Comparison of ENCODE assay signal across 16 cellular contexts in genomic region chr1:246680696-246681127, GRCh38. TPM values are rescaled to one million over a fixed set of nuclear protein-coding genes. Genes with fewer than 3 reads are reported as not detected.
A peak's percentile ranks its signal among the peaks of the same experiment; 100 is the strongest.
DNase-seq lines count a peak whose midpoint lies in the region; ATAC-seq, FAIRE-seq and TF ChIP-seq lines count a peak whose summit lies in the region.
"Had no signal": no experiment of that assay in that cellular context is flagged by ENCODE, and none has a peak within 500 bp of the region (broad histone marks: within the 10 kb centered on the region; RNA-seq: fewer than 3 reads in every experiment).

No MANE protein-coding gene starts in this region.

- peak; percentile 55 for FAIRE-seq in K562 (lab: Jason Lieb, UNC)

- H3K9me3 ChIP-seq in Karpas-422 (ENCODE audit: low read length) (no peaks in the 10 kb centered on the region), K562 (replicated peaks; ENCODE audit: control insufficient read depth, insufficient read depth, low read depth, low read length) (no peaks in the 10 kb centered on the region), hepatocyte (ENCODE audit: low read depth) (no peaks in the 10 kb centered on the region), skeletal muscle satellite cell (replicated peaks; ENCODE audit: low read length) (no peaks in the 10 kb centered on the region)
- H3K9me3 ChIP-seq: HAP-1 had no signal

- no TSS peak for BruUV-seq in K562 (replicated peaks; lab: Mats Ljungman, UMichigan)

- in situ Hi-C loops in K562 (cut with MboI), result no loop called here

- H3K4me2 ChIP-seq in Karpas-422 (ENCODE audit: low read depth, low read length, poor library complexity, severe bottlenecking) (peak overlapping the region; percentile 68), K562 (ENCODE audit: insufficient read depth, low read length) (no peak overlapping the region), hepatocyte (no peak overlapping the region), skeletal muscle satellite cell (ENCODE audit: low read length) (peak overlapping the region; percentile 62)

- no peaks in the 10 kb centered on the region for H4K20me1 ChIP-seq in Karpas-422 (ENCODE audit: insufficient read depth, low read depth, low read length)
- no peaks in the 10 kb centered on the region for H4K20me1 ChIP-seq in K562 (replicated peaks; ENCODE audit: control insufficient read depth, insufficient read depth, low read length)
- H4K20me1 ChIP-seq in hepatocyte (ENCODE audit: insufficient read depth, poor library complexity, severe bottlenecking), result no peaks in the 10 kb centered on the region

- H3K4me1 ChIP-seq in Karpas-422 (ENCODE audit: low read length), result peaks cover 27% of the 10 kb centered on the region
- no peaks in the 10 kb centered on the region for H3K4me1 ChIP-seq in K562 (replicated peaks in 1 of 2; ENCODE audit: control insufficient read depth in 2 of 2, insufficient read depth in 2 of 2, low read length in 2 of 2)
- H3K4me1 ChIP-seq in hepatocyte (ENCODE audit: insufficient read depth), result peaks cover 12% of the 10 kb centered on the region
- peaks cover 25% of the 10 kb centered on the region for H3K4me1 ChIP-seq in skeletal muscle satellite cell (ENCODE audit: control insufficient read depth, insufficient read depth, low read length)
- H3K4me1 ChIP-seq: HAP-1 had no signal

- POLR2A ChIA-PET in K562 (lab: Yijun Ruan, JAX), result interaction anchor here (0.9 to 1.3 kb wide), 2 partner anchors 9 to 23 kb away, joined by 3 to 7 read pairs; no protein-coding TSS in a partner anchor

- H3K4me3 ChIP-seq in Karpas-422 (ENCODE audit: low read length), result no peak overlapping the region
- H3K4me3 ChIP-seq in K562, result no peak overlapping the region
- H3K4me3 ChIP-seq in hepatocyte, result no peak overlapping the region
- H3K4me3 ChIP-seq in skeletal muscle satellite cell (ENCODE audit: low read length), result peak overlapping the region; percentile 42
- H3K4me3 ChIP-seq: HAP-1 had no signal

- H3K9ac ChIP-seq in Karpas-422 (ENCODE audit: low read length) (peak overlapping the region; percentile 61; the same call in 1 of the 2 replicates), K562 (ENCODE audit: insufficient read depth in 1 of 2, low read depth in 2 of 2, low read length in 2 of 2) (no peak overlapping the region), skeletal muscle satellite cell (ENCODE audit: low read depth, low read length) (peak overlapping the region; percentile 15)

- TF ChIP-seq RAD21 in K562 (CRISPR knock-in tag; conservative IDR thresholded peaks at IDR 0.05 in 1 of 2, IDR thresholded peaks at IDR 0.05 in 1 of 2), result no peak

- H3K27me3 ChIP-seq in Karpas-422 (ENCODE audit: low read length) (no peaks in the 10 kb centered on the region), K562 (ENCODE audit: control insufficient read depth in 2 of 2, insufficient read depth in 2 of 2, low read length in 2 of 2) (no peaks in the 10 kb centered on the region), hepatocyte (no peaks in the 10 kb centered on the region), skeletal muscle satellite cell (ENCODE audit: control insufficient read depth, insufficient read depth, low read length) (no peaks in the 10 kb centered on the region)

- ATAC-seq in K562, result no peak
- ATAC-seq: activated T-cell treated with anti-CD3 and anti-CD28 coated beads, Interleukin-2, amount 50 U/mL, for 4 hours; stimulated activated naive CD8-positive, alpha-beta T cell treated with anti-CD3 and anti-CD28 coated beads, Interleukin-15, amount 100 ng/mL, for 72 hours had no signal

- intact Hi-C loops in K562 (cut with micrococcal nuclease), result no loop called here

- H3K79me2 ChIP-seq in Karpas-422 (ENCODE audit: low read length) (no peaks in the 10 kb centered on the region), K562 (ENCODE audit: control insufficient read depth, insufficient read depth, low read length) (no peaks in the 10 kb centered on the region), hepatocyte (no peaks in the 10 kb centered on the region)

- CTCF ChIA-PET in K562 (lab: Yijun Ruan, JAX; ENCODE audit: low intra/inter-chr PET ratio), result no interaction called here

- H2AFZ ChIP-seq in Karpas-422 (ENCODE audit: low read length) (no peak overlapping the region), K562 (ENCODE audit: low read depth, low read length) (no peak overlapping the region), hepatocyte (no peak overlapping the region)

- no peaks in the 10 kb centered on the region for H3K9me1 ChIP-seq in K562 (ENCODE audit: control insufficient read depth, insufficient read depth, low read length)

- H3K9me2 ChIP-seq in Karpas-422 (replicated peaks; ENCODE audit: insufficient read depth, low read length), result no peaks in the 10 kb centered on the region
- H3K9me2 ChIP-seq in hepatocyte (replicated peaks; ENCODE audit: insufficient read depth), result no peaks in the 10 kb centered on the region

- DNase-seq in Karpas-422 (no peak), K562 (ENCODE audit: extremely low read depth in 1 of 4, low spot score in 3 of 4) (no peak), hepatocyte (ENCODE audit: low spot score) (no peak), Ammon's horn (ENCODE audit: low spot score) (no peak), NCI-H187 treated with DMSO at 0.1 percent for 48 hours (lab: John Stamatoyannopoulos, UW) (no peak)
- no peak for DNase-seq in stimulated activated CD4-positive, alpha-beta T cell treated with anti-CD3 and anti-CD28 coated beads, Interleukin-2, amount 100 ng/mL, for 48 hours
- DNase-seq: activated CD4-positive, alpha-beta T cell treated with anti-CD3 and anti-CD28 coated beads, Interleukin-2, amount 50 U/mL, for 1 hour; activated T-cell treated with anti-CD3 and anti-CD28 coated beads, Interleukin-2, amount 50 U/mL, for 4 hours; AML-193; central memory CD4-positive, alpha-beta T cell; foreskin melanocyte; occipital lobe; stimulated activated naive CD8-positive, alpha-beta T cell treated with anti-CD3 and anti-CD28 coated beads, Interleukin-15, amount 100 ng/mL, for 72 hours; T-helper 9 cell had no signal

- no peaks in the 10 kb centered on the region for H3K36me3 ChIP-seq in Karpas-422 (ENCODE audit: insufficient read depth, low read length)
- no peaks in the 10 kb centered on the region for H3K36me3 ChIP-seq in K562 (ENCODE audit: control insufficient read depth, insufficient read depth, low read length)
- H3K36me3 ChIP-seq in hepatocyte (replicated peaks; ENCODE audit: insufficient read depth, low read depth), result no peaks in the 10 kb centered on the region
- no peaks in the 10 kb centered on the region for H3K36me3 ChIP-seq in skeletal muscle satellite cell (ENCODE audit: insufficient read depth, low read length)
- H3K36me3 ChIP-seq: HAP-1 had no signal

- TF ChIP-seq EP300 in K562 (IDR thresholded peaks at IDR 0.05; ENCODE audit: low read length), result no peak

- H3K27ac ChIP-seq in Karpas-422 (ENCODE audit: low read length), result peak overlapping the region; percentile 80
- H3K27ac ChIP-seq in K562 (ENCODE audit: extremely low read depth, low read depth, low read length), result no peak overlapping the region
- H3K27ac ChIP-seq in hepatocyte, result peak overlapping the region; percentile 59

- TF ChIP-seq CTCF in K562 (IDR thresholded peaks at IDR 0.05 in 2 of 3, conservative IDR thresholded peaks at IDR 0.05 in 1 of 3; ENCODE audit: insufficient read depth in 2 of 3, low read depth in 1 of 3, low read length in 3 of 3) (no peak), hepatocyte (IDR thresholded peaks at IDR 0.05; ENCODE audit: poor library complexity) (no peak)

- 56% methylated on average over 10 of the region's 10 CpGs for WGBS in K562 (ENCODE audit: insufficient coverage, low coverage, missing lambda C conversion rate)
- 85% methylated on average over 10 of the region's 10 CpGs for WGBS in hepatocyte (ENCODE audit: low lambda C conversion rate, missing lambda C conversion rate)

- TF ChIP-seq POLR2A in K562 (conservative IDR thresholded peaks at IDR 0.05), result no peak

TF ChIP-seq in K562, 482 proteins besides CTCF, POLR2A, EP300 and RAD21 (continues in another document):
- TF ChIP-seq ZNF699 (CRISPR knock-in tag; IDR thresholded peaks at IDR 0.05; ENCODE audit: insufficient replicate concordance) (no peak), CEBPG (CRISPR knock-in tag; IDR thresholded peaks at IDR 0.05) (no peak), CEBPG (tag; conservative IDR thresholded peaks at IDR 0.05 in 1 of 2, IDR thresholded peaks at IDR 0.05 in 1 of 2) (no peak), RB1 (IDR thresholded peaks at IDR 0.05; ENCODE audit: low read depth) (no peak), TFAP4 (CRISPR knock-in tag; IDR thresholded peaks at IDR 0.05; ENCODE audit: borderline replicate concordance) (peak; percentile 15; the same call in 1 of the 2 replicates), RBM15 (IDR thresholded peaks at IDR 0.05; ENCODE audit: insufficient read depth, low read length) (no peak)

RNA-seq across cellular contexts. Expression of gene SCCPDH, which starts 43.5 kb away (rescaled TPM):
- total RNA-seq in Karpas-422 (2014; rRNA removed; shearing (Covaris generic); ENCODE audit: low replicate concordance), result 35.1 and 42.3 TPM in 2 replicates
- total RNA-seq in K562 (2011; cell fraction: chromatin; rRNA removed; ENCODE audit: low replicate concordance), result 13.0 and 22.1 TPM in 2 replicates
- total RNA-seq in K562 (2011; cell fraction: nucleolus; rRNA removed), result 18.0 and 18.2 TPM in 2 replicates
- total RNA-seq in K562 (2011; cell fraction: nucleoplasm; rRNA removed), result 25.6 and 32.5 TPM in 2 replicates
- 37.1 and 42.3 TPM in 2 replicates for total RNA-seq in K562 (2014; rRNA removed)
- total RNA-seq in K562 (2014; rRNA removed; fragmentation: Illumina TruSeq; extraction: Trizol), result 47.1 and 54.4 TPM in 2 replicates
- total RNA-seq in K562 (2015; rRNA removed; fragmentation: Illumina TruSeq; extraction: Trizol), result 36.6 and 38.2 TPM in 2 replicates
- 37.8 and 38.3 TPM in 2 replicates for total RNA-seq in K562 (2021)
- polyA plus RNA-seq in K562 (2011; rRNA removed), result 39.9 and 61.9 TPM in 2 replicates
- 20.4 and 30.0 TPM in 2 replicates for polyA plus RNA-seq in K562 (2011; cell fraction: cytosol; rRNA removed)
- polyA plus RNA-seq in K562 (2011; cell fraction: nucleus; rRNA removed), result 9.3 and 15.3 TPM in 2 replicates
- 34.8 and 38.1 TPM in 2 replicates for polyA plus RNA-seq in K562 (2012)
- 28.8 and 29.8 TPM in 2 replicates for polyA plus RNA-seq in K562 (2014; fragmentation: Illumina TruSeq; extraction: Trizol)
- polyA plus RNA-seq in K562 (2014; fragmentation: Nextera tagmentation; extraction: Ambion mirVana), result 10 to 100 TPM in 1 of 2 experiments, 1 to 10 TPM in 1; 7.0 to 11.8 TPM
- polyA plus RNA-seq in K562 (2014; rRNA removed), result 48.2 and 51.9 TPM in 2 replicates
- 40.2 and 42.3 TPM in 2 replicates for polyA minus RNA-seq in K562 (2011; rRNA and poly(A)+ RNA removed)
- polyA minus RNA-seq in K562 (2011; cell fraction: cytosol; rRNA and poly(A)+ RNA removed), result 14.8 and 14.9 TPM in 2 replicates
- 8.1 and 12.9 TPM in 2 replicates for polyA minus RNA-seq in K562 (2011; cell fraction: nucleus; rRNA and poly(A)+ RNA removed)
- 44.2 and 47.6 TPM in 2 replicates for total RNA-seq in hepatocyte
- polyA plus RNA-seq in hepatocyte, result 39.3 and 44.8 TPM in 2 replicates
- total RNA-seq in skeletal muscle satellite cell (2012; rRNA removed), result 32.4 and 38.4 TPM in 2 replicates

Comparison
In these comparisons a context has a peak if more than half of its experiments do, and no peak if none do; other contexts are left out.
1. H3K4me2 ChIP-seq: peak in Karpas-422 (single experiment) and skeletal muscle satellite cell (single experiment); none in K562 (single experiment) and hepatocyte (single experiment).
2. H3K9ac ChIP-seq: peak in Karpas-422 (single experiment) and skeletal muscle satellite cell (single experiment); none in K562 (0 of 2).